10 cellular contexts compared by ENCODE assay signal in genomic region chr4:38669233-38669632, GRCh38. TPM values are rescaled to one million over a fixed set of nuclear protein-coding genes. Genes with fewer than 3 reads are reported as not detected.
DNase-seq lines count a peak whose midpoint lies in the region; ATAC-seq, FAIRE-seq and TF ChIP-seq lines count a peak whose summit lies in the region.
"Had no signal": no experiment of that assay in that cellular context is flagged by ENCODE, and none has a peak within 500 bp of the region (broad histone marks: within the 10 kb centered on the region; RNA-seq: fewer than 3 reads in every experiment).

No MANE protein-coding gene starts in this region.

- H3K36me3 ChIP-seq in HepG2 (replicated peaks in 1 of 2; ENCODE audit: control insufficient read depth in 1 of 2, insufficient read depth in 2 of 2, low read length in 2 of 2): peaks cover 0 to 1% of the 10 kb centered on the region in 2 experiments; a peak in 3 of 5 replicates
- H3K36me3 ChIP-seq: WERI-Rb-1 had no signal

- TF ChIP-seq POLR2A in HepG2 (IDR thresholded peaks at IDR 0.05; ENCODE audit: insufficient read depth in 1 of 2, low read depth in 2 of 2, low read length in 2 of 2): no peak

- H3K79me2 ChIP-seq in HepG2 (ENCODE audit: insufficient read depth, low read length): peaks cover 93% of the 10 kb centered on the region

- peak overlapping the region; percentile 96 for H3K4me2 ChIP-seq in HepG2 (ENCODE audit: low read depth, low read length)

- H3K27me3 Mint-ChIP-seq in IgD-negative memory B cell: no peaks in the 10 kb centered on the region
- no peaks in the 10 kb centered on the region for H3K27me3 Mint-ChIP-seq in stimulated activated naive CD8-positive, alpha-beta T cell treated with anti-CD3 and anti-CD28 coated beads, Interleukin-15, amount 100 ng/mL, for 72 hours

- peak overlapping the region; percentile 44; the same call in 1 of the 2 replicates for H3K9ac ChIP-seq in HepG2 (ENCODE audit: insufficient read depth, low read depth, low read length)

- CTCF ChIA-PET in HepG2 (lab: Yijun Ruan, JAX; ENCODE audit: low intra/inter-chr PET ratio, low total read pairs): no interaction called here

- H3K27me3 ChIP-seq in HepG2 (ENCODE audit: control insufficient read depth in 1 of 2, insufficient read depth in 2 of 2, low read length in 2 of 2): no peaks in the 10 kb centered on the region; a peak in 1 of 5 replicates

- H3K4me3 ChIP-seq in HepG2 (replicated peaks in 1 of 3; ENCODE audit: insufficient read depth in 1 of 3, low read depth in 2 of 3, low read length in 3 of 3): peak overlapping the region in 1 of 3 experiments; percentile 25; a peak in 1 of 6 replicates

- peaks cover 63% of the 10 kb centered on the region for H3K4me1 ChIP-seq in HepG2 (ENCODE audit: insufficient read depth, low read length)

- no peak overlapping the region for H2AFZ ChIP-seq in HepG2 (ENCODE audit: low read length)

- POLR2A ChIA-PET in HepG2 (lab: Yijun Ruan, JAX): no interaction called here

- ATAC-seq in HepG2 (no peak), GM21576 (IDR thresholded peaks at IDR 0.05; ENCODE audit: unreplicated experiment) (no peak)
- no peak for ATAC-seq in stimulated activated naive CD8-positive, alpha-beta T cell treated with anti-CD3 and anti-CD28 coated beads, Interleukin-15, amount 100 ng/mL, for 72 hours

- no peak for TF ChIP-seq RAD21 in HepG2 (CRISPR knock-in tag; IDR thresholded peaks at IDR 0.05)

- DNase-seq in HepG2 (ENCODE audit: low spot score): no peak
- DNase-seq in stimulated activated naive CD8-positive, alpha-beta T cell treated with anti-CD3 and anti-CD28 coated beads, Interleukin-15, amount 100 ng/mL, for 72 hours: no peak
- no peak for DNase-seq in stimulated activated CD4-positive, alpha-beta T cell treated with anti-CD3 and anti-CD28 coated beads, Interleukin-4, amount 100 ng/mL, for 4 hours
- no peak for DNase-seq in NCI-H1105 (lab: John Stamatoyannopoulos, UW)
- no peak for DNase-seq in NCI-H82 (lab: John Stamatoyannopoulos, UW)
- DNase-seq: NCI-H1417 treated with DMSO at 0.1 percent for 48 hours, WERI-Rb-1 had no signal

- H3K27ac ChIP-seq in angular gyrus (ENCODE audit: low read depth, low read length) (peak overlapping the region; percentile 49), HepG2 (ENCODE audit: extremely low read length, insufficient read depth, low read length) (peak overlapping the region; percentile 96)
- H3K27ac ChIP-seq: WERI-Rb-1 had no signal

- no peaks in the 10 kb centered on the region for H3K9me3 ChIP-seq in HepG2 (ENCODE audit: low read length)

- no peak for TF ChIP-seq CTCF in HepG2 (CRISPR knock-in tag; IDR thresholded peaks at IDR 0.05)

- in situ Hi-C loops in HepG2 (cut with HindIII; ENCODE audit: extremely low pct_ligation_motif_present, low pct_unique_long_range_greater_than_20kb): no loop called here

- intact Hi-C loops in HepG2 (cut with micrococcal nuclease; ENCODE audit: unreplicated experiment): loop anchor here (5.0 to 10.0 kb wide), 3 partner anchors 376 to 984 kb away; partner anchors contain the start of gene RELL1

- no peak for FAIRE-seq in HepG2 (lab: Jason Lieb, UNC)

- peak overlapping the region; percentile 46 to 89 (median 88) for H3K27ac Mint-ChIP-seq in IgD-negative memory B cell
- H3K27ac Mint-ChIP-seq in stimulated activated naive CD8-positive, alpha-beta T cell treated with anti-CD3 and anti-CD28 coated beads, Interleukin-15, amount 100 ng/mL, for 72 hours: no peak overlapping the region

- peaks cover 17% of the 10 kb centered on the region for H4K20me1 ChIP-seq in HepG2 (ENCODE audit: insufficient read depth, low read length)

- H3K4me3 Mint-ChIP-seq in IgD-negative memory B cell: peak overlapping the region in 3 of 4 donors; percentile 18 to 68 (median 61)
- peak overlapping the region; percentile 28 to 57 for H3K4me3 Mint-ChIP-seq in stimulated activated naive CD8-positive, alpha-beta T cell treated with anti-CD3 and anti-CD28 coated beads, Interleukin-15, amount 100 ng/mL, for 72 hours

- TF ChIP-seq EP300 in HepG2 (IDR thresholded peaks at IDR 0.05; ENCODE audit: low read depth in 2 of 2, low read length in 2 of 2) (no peak), HepG2 (CRISPR knock-in tag; IDR thresholded peaks at IDR 0.05; ENCODE audit: borderline replicate concordance) (no peak)

- H3K9me3 Mint-ChIP-seq in IgD-negative memory B cell: no peaks in the 10 kb centered on the region
- no peaks in the 10 kb centered on the region for H3K9me3 Mint-ChIP-seq in stimulated activated naive CD8-positive, alpha-beta T cell treated with anti-CD3 and anti-CD28 coated beads, Interleukin-15, amount 100 ng/mL, for 72 hours

- peaks cover 73 to 80% (median 74%) of the 10 kb centered on the region in 3 donors for H3K4me1 Mint-ChIP-seq in IgD-negative memory B cell
- peaks cover 81% of the 10 kb centered on the region for H3K4me1 Mint-ChIP-seq in stimulated activated naive CD8-positive, alpha-beta T cell treated with anti-CD3 and anti-CD28 coated beads, Interleukin-15, amount 100 ng/mL, for 72 hours

- BruUV-seq in HepG2 (replicated peaks; lab: Mats Ljungman, UMichigan): no TSS peak

- no peaks in the 10 kb centered on the region for H3K36me3 Mint-ChIP-seq in IgD-negative memory B cell

- WGBS in HepG2 (ENCODE audit: low lambda C conversion rate): 90% methylated on average over 7 of the region's 7 CpGs

TF ChIP-seq in HepG2, 621 proteins besides CTCF, POLR2A, EP300 and RAD21:
- peak; percentile 67; the same call in 1 of the 2 replicates for TF ChIP-seq ZNF460 (CRISPR knock-in tag; IDR thresholded peaks at IDR 0.05; ENCODE audit: borderline replicate concordance)
- no peak for TF ChIP-seq GATAD2A (CRISPR knock-in tag; IDR thresholded peaks at IDR 0.05)
- no peak for TF ChIP-seq CBX2 (IDR thresholded peaks at IDR 0.05; ENCODE audit: low read depth, low read length)
- TF ChIP-seq CBX2 (CRISPR knock-in tag; IDR thresholded peaks at IDR 0.05; ENCODE audit: low read depth): no peak

RNA-seq across cellular contexts. Expression of gene KLF3, which starts 5.2 kb away (rescaled TPM):
- polyA plus RNA-seq in IgD-negative memory B cell (25.1 TPM), HepG2 (2011; rRNA removed) (32.2 and 37.8 TPM in 2 replicates)
- total RNA-seq in HepG2 (2016; rRNA removed; fragmentation: Illumina TruSeq; extraction: Trizol): 29.1 and 45.2 TPM in 2 replicates
- total RNA-seq in HepG2 (2016; cell fraction: cytosol; rRNA removed; fragmentation: Illumina TruSeq; extraction: Trizol; ENCODE audit: low read depth): 5.0 and 6.9 TPM in 2 replicates
- total RNA-seq in HepG2 (2016; cell fraction: insoluble cytoplasmic fraction; rRNA removed; fragmentation: Illumina TruSeq; extraction: Trizol): 29.1 and 39.1 TPM in 2 replicates
- total RNA-seq in HepG2 (2016; cell fraction: membrane; rRNA removed; fragmentation: Illumina TruSeq; extraction: Trizol): 27.0 and 29.9 TPM in 2 replicates
- total RNA-seq in HepG2 (2016; cell fraction: nucleus; rRNA removed; fragmentation: Illumina TruSeq; extraction: Trizol): 38.1 and 42.0 TPM in 2 replicates
- polyA plus RNA-seq in HepG2 (2011; cell fraction: cytosol; rRNA removed): 23.4 and 26.9 TPM in 2 replicates
- polyA plus RNA-seq in HepG2 (2011; cell fraction: nucleus; rRNA removed): 34.9 and 36.5 TPM in 2 replicates
- polyA plus RNA-seq in HepG2 (2012): 35.9 and 36.8 TPM in 2 replicates
- 12.2 and 13.0 TPM in 2 replicates for polyA plus RNA-seq in HepG2 (2016; cell fraction: cytosol; fragmentation: Illumina TruSeq; extraction: Trizol; ENCODE audit: low read depth)
- 46.7 and 48.9 TPM in 2 replicates for polyA plus RNA-seq in HepG2 (2016; cell fraction: insoluble cytoplasmic fraction; fragmentation: Illumina TruSeq; extraction: Trizol; ENCODE audit: low read depth)
- polyA plus RNA-seq in HepG2 (2016; cell fraction: membrane; fragmentation: Illumina TruSeq; extraction: Trizol; ENCODE audit: low read depth): 28.6 and 30.0 TPM in 2 replicates
- 40.1 and 41.8 TPM in 2 replicates for polyA plus RNA-seq in HepG2 (2016; cell fraction: nucleus; fragmentation: Illumina TruSeq; extraction: Trizol; ENCODE audit: insufficient read depth, low read depth)
- polyA minus RNA-seq in HepG2 (2011; rRNA and poly(A)+ RNA removed; ENCODE audit: low replicate concordance): 23.8 and 59.2 TPM in 2 replicates
- polyA minus RNA-seq in HepG2 (2011; cell fraction: cytosol; rRNA and poly(A)+ RNA removed): 32.1 and 36.4 TPM in 2 replicates
- polyA minus RNA-seq in HepG2 (2011; cell fraction: nucleus; rRNA and poly(A)+ RNA removed): 148 and 153 TPM in 2 replicates

Comparison
In these comparisons a context has a peak if more than half of its experiments do, and no peak if none do; other contexts are left out.
1. H3K27ac Mint-ChIP-seq: peak in IgD-negative memory B cell (3 of 3); none in stimulated activated naive CD8-positive, alpha-beta T cell treated with anti-CD3 and anti-CD28 coated beads, Interleukin-15, amount 100 ng/mL, for 72 hours (0 of 2).